ENCODE assay signal across 8 cellular contexts in the genomic region with DNA sequence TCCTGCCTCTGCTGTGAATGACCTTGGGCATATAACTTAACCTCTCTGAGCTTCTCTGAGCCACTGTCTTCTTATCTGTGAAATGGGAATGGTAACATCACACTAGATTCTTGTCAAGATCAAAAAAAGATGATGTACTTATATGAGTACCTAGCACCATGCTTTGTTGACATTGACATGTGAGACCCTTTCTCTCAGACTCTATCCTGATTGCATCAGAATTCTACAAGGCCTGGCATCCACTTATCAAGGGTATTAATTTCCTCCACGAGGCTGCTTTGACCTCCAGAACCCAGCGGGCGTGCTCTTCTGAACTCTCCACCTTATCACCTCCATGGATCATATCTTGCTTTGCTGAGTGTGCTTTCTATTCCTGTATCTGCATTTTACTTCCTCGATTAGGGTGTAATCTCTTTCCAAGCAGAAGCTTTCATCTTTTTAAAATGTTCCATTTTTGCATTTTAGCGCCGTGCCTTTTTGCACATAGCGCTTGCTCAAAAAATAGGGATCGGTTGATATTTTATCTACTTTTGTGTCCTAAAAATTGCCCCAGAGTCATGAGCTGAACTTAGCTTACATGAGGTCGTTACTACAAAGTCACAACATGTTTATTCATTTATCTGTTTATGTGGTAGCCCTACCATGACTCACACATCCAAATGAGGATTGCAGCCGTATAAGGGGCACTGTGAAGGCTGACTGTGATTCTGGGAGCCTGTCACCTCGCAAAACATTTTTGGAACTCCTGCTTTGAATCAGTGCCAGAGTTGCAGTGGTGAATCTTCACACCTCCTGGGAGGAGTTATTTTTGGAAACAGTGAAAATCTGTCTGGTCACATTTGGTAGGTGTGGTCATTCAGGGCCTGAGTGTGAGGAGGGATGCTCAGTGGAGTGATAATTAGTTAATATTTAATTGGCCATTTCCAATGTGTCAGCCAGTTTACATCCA.
DNase-seq lines count a peak whose midpoint lies in the region; ATAC-seq, FAIRE-seq and TF ChIP-seq lines count a peak whose summit lies in the region.

No MANE protein-coding gene starts in this region.

- H3K36me3 Mint-ChIP-seq in Caco-2 (ENCODE audit: insufficient read depth, unreplicated experiment): no peaks in the 10 kb centered on the region

- 6% methylated on average over 11 of the region's 11 CpGs for WGBS in K562 (ENCODE audit: insufficient coverage, low coverage, missing lambda C conversion rate)
- WGBS in psoas muscle, 3 donors: 23 to 33% (median 26%) methylated on average over 11 of the region's 11 CpGs

- no peak; a peak in 1 of 4 replicates for TF ChIP-seq RAD21 in K562 (CRISPR knock-in tag; conservative IDR thresholded peaks at IDR 0.05 in 1 of 2, IDR thresholded peaks at IDR 0.05 in 1 of 2)

- H3K4me3 Mint-ChIP-seq in Caco-2 (ENCODE audit: unreplicated experiment): no peak overlapping the region

- BruUV-seq in K562 (replicated peaks; lab: Mats Ljungman, UMichigan): no TSS peak
- BruUV-seq in Caco-2 (replicated peaks; lab: Mats Ljungman, UMichigan): no TSS peak

- TF ChIP-seq CTCF in K562 (IDR thresholded peaks at IDR 0.05 in 2 of 3, conservative IDR thresholded peaks at IDR 0.05 in 1 of 3; ENCODE audit: insufficient read depth in 2 of 3, low read depth in 1 of 3, low read length in 3 of 3) (no peak), psoas muscle (IDR thresholded peaks at IDR 0.05) (no peak), Caco-2 (IDR thresholded peaks at IDR 0.05; ENCODE audit: insufficient read depth in 1 of 2, low read depth in 1 of 2, low read length in 1 of 2, severe bottlenecking in 1 of 2, unreplicated experiment in 1 of 2) (no peak)

- no peak for TF ChIP-seq POLR2A in K562 (conservative IDR thresholded peaks at IDR 0.05)

- intact Hi-C loops in K562 (cut with micrococcal nuclease): loop anchor here (5.0 to 10.0 kb wide), 2 partner anchors 219 to 517 kb away; a partner anchor contains a TSS
- intact Hi-C loops in psoas muscle (cut with DNase I): loop anchor here (2.0 to 10.0 kb wide), 2 partner anchors 63 to 647 kb away; a partner anchor contains a TSS
- intact Hi-C loops in Caco-2 (cut with micrococcal nuclease; ENCODE audit: unreplicated experiment): no loop called here

- in situ Hi-C loops in K562 (cut with MboI): loop anchor here (25.0 kb wide), 2 partner anchors 514 to 889 kb away; a partner anchor contains a TSS

- TF ChIP-seq EP300 in K562 (IDR thresholded peaks at IDR 0.05; ENCODE audit: low read length): peak; percentile 61; the same call in 1 of the 2 replicates

- H3K9me1 ChIP-seq in K562 (ENCODE audit: control insufficient read depth, insufficient read depth, low read length): no peaks in the 10 kb centered on the region

- H3K9me3 ChIP-seq in K562 (replicated peaks; ENCODE audit: control insufficient read depth, insufficient read depth, low read depth, low read length) (no peaks in the 10 kb centered on the region), psoas muscle (no peaks in the 10 kb centered on the region), Caco-2 (peaks cover 12% of the 10 kb centered on the region; the same call in 1 of the 2 replicates)

- no peak overlapping the region for H3K27ac Mint-ChIP-seq in Caco-2 (ENCODE audit: unreplicated experiment)

- FAIRE-seq in K562 (lab: Jason Lieb, UNC): peak; percentile 63

- H3K9me3 Mint-ChIP-seq in Caco-2 (ENCODE audit: unreplicated experiment): no peaks in the 10 kb centered on the region

- CTCF ChIA-PET in K562 (lab: Yijun Ruan, JAX; ENCODE audit: low intra/inter-chr PET ratio): interaction anchor here (0.6 to 1.3 kb wide), 3 partner anchors 10 to 67 kb away, joined by 3 to 4 read pairs (median 3); no protein-coding TSS in a partner anchor
- CTCF ChIA-PET in Caco-2 (lab: Charles Lee): no interaction called here

- H3K4me1 Mint-ChIP-seq in Caco-2 (ENCODE audit: low read depth, unreplicated experiment): peaks cover 20% of the 10 kb centered on the region

- no peaks in the 10 kb centered on the region for H3K79me2 ChIP-seq in K562 (ENCODE audit: control insufficient read depth, insufficient read depth, low read length)

- H3K27me3 Mint-ChIP-seq in Caco-2 (ENCODE audit: insufficient read depth, unreplicated experiment): no peaks in the 10 kb centered on the region

- H3K9ac ChIP-seq in K562 (ENCODE audit: insufficient read depth in 1 of 2, low read depth in 2 of 2, low read length in 2 of 2): peak overlapping the region in 1 of 2 experiments; percentile 47; a peak in 2 of 4 replicates

- no peaks in the 10 kb centered on the region for H4K20me1 ChIP-seq in K562 (replicated peaks; ENCODE audit: control insufficient read depth, insufficient read depth, low read length)

- H3K4me1 ChIP-seq in K562 (replicated peaks in 1 of 2; ENCODE audit: control insufficient read depth in 2 of 2, insufficient read depth in 2 of 2, low read length in 2 of 2) (peaks cover 27 to 31% of the 10 kb centered on the region in 2 experiments), psoas muscle (peaks cover 55% of the 10 kb centered on the region), Caco-2 (peaks cover 3% of the 10 kb centered on the region; the same call in 1 of the 2 replicates)

- POLR2A ChIA-PET in K562 (lab: Yijun Ruan, JAX): interaction anchor here (0.6 to 2.1 kb wide), 4 partner anchors 16 to 119 kb away, joined by 3 to 5 read pairs (median 3); no protein-coding TSS in a partner anchor
- POLR2A ChIA-PET in Caco-2 (lab: Charles Lee): no interaction called here

- no peak overlapping the region; the same call in 1 of the 2 replicates for H2AFZ ChIP-seq in K562 (ENCODE audit: low read depth, low read length)

- H3K4me3 ChIP-seq in K562 (no peak overlapping the region), psoas muscle (no peak overlapping the region), Caco-2 (ENCODE audit: low read depth, low read length) (no peak overlapping the region)

- H3K27me3 ChIP-seq in K562 (ENCODE audit: control insufficient read depth in 2 of 2, insufficient read depth in 2 of 2, low read length in 2 of 2) (no peaks in the 10 kb centered on the region), psoas muscle (ENCODE audit: insufficient read depth in 3 of 3, low read length in 2 of 3) (no peaks in the 10 kb centered on the region), Caco-2 (replicated peaks; ENCODE audit: control insufficient read depth, insufficient read depth, low read length) (no peaks in the 10 kb centered on the region)

- H3K36me3 ChIP-seq in K562 (ENCODE audit: control insufficient read depth, insufficient read depth, low read length) (no peaks in the 10 kb centered on the region), psoas muscle (ENCODE audit: insufficient read depth in 1 of 2, low read depth in 1 of 2) (no peaks in the 10 kb centered on the region), Caco-2 (ENCODE audit: control insufficient read depth, insufficient read depth, low read length) (no peaks in the 10 kb centered on the region)

- H3K27ac ChIP-seq in K562 (ENCODE audit: extremely low read depth, low read depth, low read length) (no peak overlapping the region; the same call in 2 of the 3 replicates), psoas muscle (peak overlapping the region; percentile 96)

- peak; percentile 34 for ATAC-seq in GM18861 (IDR thresholded peaks at IDR 0.05; ENCODE audit: unreplicated experiment)
- ATAC-seq in HG03064 (IDR thresholded peaks at IDR 0.05; ENCODE audit: low read depth, unreplicated experiment): peak; percentile 41
- ATAC-seq in K562: peak; percentile 4; the same call in 2 of the 3 replicates
- ATAC-seq in psoas muscle: peak; percentile 80 to 85 (median 82)

- peak overlapping the region; percentile 40; the same call in 1 of the 2 replicates for H3K4me2 ChIP-seq in K562 (ENCODE audit: insufficient read depth, low read length)

- peak in 2 of 4 experiments; percentile 34 to 62 for DNase-seq in K562 (ENCODE audit: extremely low read depth in 1 of 4, low spot score in 3 of 4)
- peak in 1 of 2 donors; percentile 70 for DNase-seq in psoas muscle
- no peak for DNase-seq in Caco-2
- DNase-seq in NCI-H2227 treated with DMSO at 0.1 percent for 48 hours (lab: John Stamatoyannopoulos, UW): no peak
- no peak for DNase-seq in iPS-NIHi7 (ENCODE audit: extremely low spot score)
- DNase-seq in NOMO-1 treated with dmso at 0.1 percent for 144 hours (lab: John Stamatoyannopoulos, UW; ENCODE audit: unreplicated experiment): no peak

TF ChIP-seq in K562, 482 proteins besides CTCF, POLR2A, EP300 and RAD21 (continues in another document):
- TF ChIP-seq ARID2 (IDR thresholded peaks at IDR 0.05) (no peak), RNF2 (IDR thresholded peaks at IDR 0.05) (peak; percentile 31; the same call in 1 of the 2 replicates), RBM25 (IDR thresholded peaks at IDR 0.05; ENCODE audit: low read depth, low read length, severe bottlenecking) (peak; percentile 80), SMAD2 (IDR thresholded peaks at IDR 0.05; ENCODE audit: low read depth, low read length) (no peak)
- TF ChIP-seq, protein P1, sequence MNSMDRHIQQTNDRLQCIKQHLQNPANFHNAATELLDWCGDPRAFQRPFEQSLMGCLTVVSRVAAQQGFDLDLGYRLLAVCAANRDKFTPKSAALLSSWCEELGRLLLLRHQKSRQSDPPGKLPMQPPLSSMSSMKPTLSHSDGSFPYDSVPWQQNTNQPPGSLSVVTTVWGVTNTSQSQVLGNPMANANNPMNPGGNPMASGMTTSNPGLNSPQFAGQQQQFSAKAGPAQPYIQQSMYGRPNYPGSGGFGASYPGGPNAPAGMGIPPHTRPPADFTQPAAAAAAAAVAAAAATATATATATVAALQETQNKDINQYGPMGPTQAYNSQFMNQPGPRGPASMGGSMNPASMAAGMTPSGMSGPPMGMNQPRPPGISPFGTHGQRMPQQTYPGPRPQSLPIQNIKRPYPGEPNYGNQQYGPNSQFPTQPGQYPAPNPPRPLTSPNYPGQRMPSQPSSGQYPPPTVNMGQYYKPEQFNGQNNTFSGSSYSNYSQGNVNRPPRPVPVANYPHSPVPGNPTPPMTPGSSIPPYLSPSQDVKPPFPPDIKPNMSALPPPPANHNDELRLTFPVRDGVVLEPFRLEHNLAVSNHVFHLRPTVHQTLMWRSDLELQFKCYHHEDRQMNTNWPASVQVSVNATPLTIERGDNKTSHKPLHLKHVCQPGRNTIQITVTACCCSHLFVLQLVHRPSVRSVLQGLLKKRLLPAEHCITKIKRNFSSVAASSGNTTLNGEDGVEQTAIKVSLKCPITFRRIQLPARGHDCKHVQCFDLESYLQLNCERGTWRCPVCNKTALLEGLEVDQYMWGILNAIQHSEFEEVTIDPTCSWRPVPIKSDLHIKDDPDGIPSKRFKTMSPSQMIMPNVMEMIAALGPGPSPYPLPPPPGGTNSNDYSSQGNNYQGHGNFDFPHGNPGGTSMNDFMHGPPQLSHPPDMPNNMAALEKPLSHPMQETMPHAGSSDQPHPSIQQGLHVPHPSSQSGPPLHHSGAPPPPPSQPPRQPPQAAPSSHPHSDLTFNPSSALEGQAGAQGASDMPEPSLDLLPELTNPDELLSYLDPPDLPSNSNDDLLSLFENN (IDR thresholded peaks at IDR 0.05; ENCODE audit: low read depth in 2 of 2, low read length in 2 of 2): no peak

Comparison
In these comparisons a context has a peak if more than half of its experiments do, and no peak if none do; other contexts are left out.
1. ATAC-seq: peak in every context shown above with its lines; median percentile 82 in psoas muscle; 41 in HG03064; 34 in GM18861; 4 in K562.